In genomic region chr1:203278087-203278884, GRCh38 we compare ENCODE assay signal across 8 cellular contexts. TPM values are rescaled to one million over a fixed set of nuclear protein-coding genes. Genes with fewer than 3 reads are reported as not detected.
A peak's percentile ranks its signal among the peaks of the same experiment; 100 is the strongest.
DNase-seq lines count a peak whose midpoint lies in the region; ATAC-seq, FAIRE-seq and TF ChIP-seq lines count a peak whose summit lies in the region.

No MANE protein-coding gene starts in this region.

- DNase-seq in NCI-H510A treated with DMSO at 0.1 percent for 48 hours (lab: John Stamatoyannopoulos, UW) (peak; percentile 79), NCI-H510A (lab: John Stamatoyannopoulos, UW) (no peak), NCI-H774 (lab: John Stamatoyannopoulos, UW) (peak; percentile 12), bronchial epithelial cell (ENCODE audit: low read depth) (peak; percentile 68), iris pigment epithelial cell (ENCODE audit: low read depth) (peak; percentile 74), H4 (ENCODE audit: low spot score) (no peak)

- no peaks in the 10 kb centered on the region for H3K36me3 ChIP-seq in bronchial epithelial cell (ENCODE audit: control insufficient read depth, insufficient read depth, low read length)
- H3K36me3 ChIP-seq in skeletal muscle satellite cell (ENCODE audit: insufficient read depth, low read length): no peaks in the 10 kb centered on the region

- ATAC-seq in HG02870 (IDR thresholded peaks at IDR 0.05; ENCODE audit: unreplicated experiment): no peak

- H3K4me3 ChIP-seq in bronchial epithelial cell (ENCODE audit: low read depth, low read length) (no peak overlapping the region), skeletal muscle satellite cell (ENCODE audit: low read length) (peak overlapping the region; percentile 47)

- no peak for TF ChIP-seq CTCF in bronchial epithelial cell (IDR thresholded peaks at IDR 0.05; ENCODE audit: insufficient read depth, low read length, severe bottlenecking)

- H3K9me3 ChIP-seq in skeletal muscle satellite cell (replicated peaks; ENCODE audit: low read length): no peaks in the 10 kb centered on the region

- H3K27me3 ChIP-seq in bronchial epithelial cell (ENCODE audit: control insufficient read depth, insufficient read depth, low read length) (no peaks in the 10 kb centered on the region), skeletal muscle satellite cell (ENCODE audit: control insufficient read depth, insufficient read depth, low read length) (peaks cover 11% of the 10 kb centered on the region)

- peaks cover 34% of the 10 kb centered on the region for H3K4me1 ChIP-seq in skeletal muscle satellite cell (ENCODE audit: control insufficient read depth, insufficient read depth, low read length)

- peak overlapping the region; percentile 63 for H3K9ac ChIP-seq in skeletal muscle satellite cell (ENCODE audit: low read depth, low read length)

- peak overlapping the region; percentile 67 for H3K4me2 ChIP-seq in skeletal muscle satellite cell (ENCODE audit: low read length)

- FAIRE-seq in bronchial epithelial cell (lab: Jason Lieb, UNC): no peak

RNA-seq across cellular contexts. Expression of gene BTG2, which starts 27.0 kb away (rescaled TPM):
- total RNA-seq in bronchial epithelial cell: 12.9 and 25.9 TPM in 2 replicates
- 6.1 and 7.0 TPM in 2 replicates for total RNA-seq in skeletal muscle satellite cell (2012; rRNA removed)
- total RNA-seq in H4 (2014; rRNA removed; shearing (Covaris generic)): 11.2 and 11.7 TPM in 2 replicates

RNA-seq across cellular contexts. Expression of gene CHIT1, which starts 48.8 kb away (rescaled TPM):
- under 0.01 TPM in 2 replicates for total RNA-seq in bronchial epithelial cell
- not detected in 2 replicates for total RNA-seq in skeletal muscle satellite cell (2012; rRNA removed)
- not detected in 2 replicates for total RNA-seq in H4 (2014; rRNA removed; shearing (Covaris generic))

Comparison
In these comparisons a context has a peak if more than half of its experiments do, and no peak if none do; other contexts are left out.
1. DNase-seq: peak in NCI-H510A treated with DMSO at 0.1 percent for 48 hours (single experiment), NCI-H774 (single experiment), bronchial epithelial cell (single experiment) and iris pigment epithelial cell (single experiment); none in NCI-H510A (single experiment) and H4 (single experiment).